Comparison of ENCODE assay signal across 8 cellular contexts in genomic region chr7:149838224-149838991, GRCh38. TPM values are rescaled to one million over a fixed set of nuclear protein-coding genes. Genes with fewer than 3 reads are reported as not detected.
DNase-seq lines count a peak whose midpoint lies in the region; ATAC-seq, FAIRE-seq and TF ChIP-seq lines count a peak whose summit lies in the region.

TSS of gene ZNF862 (plus strand) at chr7:149838375. CDS start at chr7:149838612, 237 bp downstream.

- no peak for TF ChIP-seq RAD21 in HepG2 (CRISPR knock-in tag; IDR thresholded peaks at IDR 0.05)

- in situ Hi-C loops in HepG2 (cut with HindIII; ENCODE audit: extremely low pct_ligation_motif_present, low pct_unique_long_range_greater_than_20kb) = no loop called here

- no peaks in the 10 kb centered on the region for H3K9me3 ChIP-seq in HepG2 (ENCODE audit: low read length)

- TF ChIP-seq POLR2A in HepG2 (IDR thresholded peaks at IDR 0.05; ENCODE audit: insufficient read depth in 1 of 2, low read depth in 2 of 2, low read length in 2 of 2) = peak; percentile 21 to 80; a peak in 2 of 4 replicates

- BruUV-seq in HepG2 (replicated peaks; lab: Mats Ljungman, UMichigan) = no TSS peak

- DNase-seq in NCI-H774 (lab: John Stamatoyannopoulos, UW) (peak; percentile 97), dermis blood vessel endothelial cell (peak; percentile 99), HepG2 (ENCODE audit: low spot score) (peak; percentile 95)
- DNase-seq in activated CD4-positive, alpha-beta T cell treated with anti-CD3 and anti-CD28 coated beads, Interleukin-2, amount 50 U/mL, for 4 hours = peak; percentile 94
- peak; percentile 97 for DNase-seq in stimulated activated CD4-positive, alpha-beta T cell treated with anti-CD3 and anti-CD28 coated beads, Interleukin-4, amount 100 ng/mL, for 1 hour

- ATAC-seq in GM19395 (IDR thresholded peaks at IDR 0.05; ENCODE audit: unreplicated experiment) = peak; percentile 98
- ATAC-seq in HG03565 (IDR thresholded peaks at IDR 0.05; ENCODE audit: unreplicated experiment) = peak; percentile 97
- peak; percentile 97 for ATAC-seq in HepG2

- H3K79me2 ChIP-seq in HepG2 (ENCODE audit: insufficient read depth, low read length) = peaks cover 2% of the 10 kb centered on the region

- no peaks in the 10 kb centered on the region for H4K20me1 ChIP-seq in HepG2 (ENCODE audit: insufficient read depth, low read length)

- WGBS in HepG2 (ENCODE audit: low lambda C conversion rate) = 0% methylated on average over 15 of the region's 86 CpGs

- TF ChIP-seq CTCF in C4-2B (conservative IDR thresholded peaks at IDR 0.05) = no peak
- TF ChIP-seq CTCF in HepG2 (CRISPR knock-in tag; IDR thresholded peaks at IDR 0.05) = peak; percentile 49

- peaks cover 15% of the 10 kb centered on the region for H3K4me1 ChIP-seq in HepG2 (ENCODE audit: insufficient read depth, low read length)

- H3K36me3 ChIP-seq in HepG2 (replicated peaks in 1 of 2; ENCODE audit: control insufficient read depth in 1 of 2, insufficient read depth in 2 of 2, low read length in 2 of 2) = no peaks in the 10 kb centered on the region

- CTCF ChIA-PET in HepG2 (lab: Yijun Ruan, JAX; ENCODE audit: low intra/inter-chr PET ratio, low total read pairs) = no interaction called here

- TF ChIP-seq EP300 in HepG2 (IDR thresholded peaks at IDR 0.05; ENCODE audit: low read depth in 2 of 2, low read length in 2 of 2) (0 out of 4 replicates have a peak, but pooled peaks of 1 of the 2 experiments have one; percentile 21), HepG2 (CRISPR knock-in tag; IDR thresholded peaks at IDR 0.05; ENCODE audit: borderline replicate concordance) (no peak)

- 0 out of 5 replicates have a peak, but pooled peaks cover 0 to under 1% of the 10 kb centered on the region in 2 experiments for H3K27me3 ChIP-seq in HepG2 (ENCODE audit: control insufficient read depth in 1 of 2, insufficient read depth in 2 of 2, low read length in 2 of 2)

- H3K9ac ChIP-seq in HepG2 (ENCODE audit: insufficient read depth, low read depth, low read length) = peak within 1 kb of the TSS; percentile 62

- peak within 1 kb of the TSS; percentile 68 to 95 (median 73) for H3K4me3 ChIP-seq in HepG2 (replicated peaks in 1 of 3; ENCODE audit: insufficient read depth in 1 of 3, low read depth in 2 of 3, low read length in 3 of 3)

- H3K4me2 ChIP-seq in HepG2 (ENCODE audit: low read depth, low read length) = peak within 1 kb of the TSS; percentile 64

- H2AFZ ChIP-seq in HepG2 (ENCODE audit: low read length) = no peak within 1 kb of the TSS

- POLR2A ChIA-PET in HepG2 (lab: Yijun Ruan, JAX) = interaction anchor here (0.7 to 1.6 kb wide), 7 partner anchors 8 to 568 kb away, joined by 3 to 9 read pairs (median 3); no protein-coding TSS in a partner anchor

- FAIRE-seq in HepG2 (lab: Jason Lieb, UNC) = peak; percentile 90

- intact Hi-C loops in HepG2 (cut with micrococcal nuclease; ENCODE audit: unreplicated experiment) = loop anchor here (2.0 kb wide), 1 partner anchor 34 kb away; the partner anchor contains the start of gene ATP6V0E2

- H3K27ac ChIP-seq in C4-2B (peak within 1 kb of the TSS; percentile 78), HepG2 (ENCODE audit: extremely low read length, insufficient read depth, low read length) (peak within 1 kb of the TSS; percentile 59)

TF ChIP-seq in HepG2, 621 proteins besides CTCF, POLR2A, EP300 and RAD21 (continues in another document):
- TF ChIP-seq GTF2F1 (IDR thresholded peaks at IDR 0.05; ENCODE audit: low read length) (no peak), GFI1 (CRISPR knock-in tag; IDR thresholded peaks at IDR 0.05; ENCODE audit: borderline replicate concordance) (no peak), ZSCAN25 (CRISPR knock-in tag; IDR thresholded peaks at IDR 0.05) (peak; percentile 44; the same call in 1 of the 2 replicates), ZNF253 (CRISPR knock-in tag; IDR thresholded peaks at IDR 0.05; ENCODE audit: borderline replicate concordance) (no peak), PAF1 (CRISPR knock-in tag; IDR thresholded peaks at IDR 0.05) (no peak), XBP1 (CRISPR knock-in tag; IDR thresholded peaks at IDR 0.05) (no peak), ZBTB3 (CRISPR knock-in tag; IDR thresholded peaks at IDR 0.05; ENCODE audit: borderline replicate concordance, low read depth) (no peak), ADNP (CRISPR knock-in tag; IDR thresholded peaks at IDR 0.05) (0 out of 2 replicates have a peak, but pooled peaks have one; percentile 69), ZSCAN21 (CRISPR knock-in tag; IDR thresholded peaks at IDR 0.05; ENCODE audit: borderline replicate concordance) (no peak; the same call in none of the 2 replicates), KLF9 (CRISPR knock-in tag; IDR thresholded peaks at IDR 0.05; ENCODE audit: low read depth) (no peak), JARID2 (CRISPR knock-in tag; IDR thresholded peaks at IDR 0.05; ENCODE audit: insufficient replicate concordance) (no peak), ZNF772 (CRISPR knock-in tag; IDR thresholded peaks at IDR 0.05) (peak; percentile 81; the same call in 1 of the 2 replicates), NFYC (CRISPR knock-in tag; IDR thresholded peaks at IDR 0.05) (peak; percentile 88), IKZF4 (CRISPR knock-in tag; IDR thresholded peaks at IDR 0.05; ENCODE audit: borderline replicate concordance, low read depth, not compliant biosample characterization) (peak; percentile 27), DNMT1 (CRISPR knock-in tag; IDR thresholded peaks at IDR 0.05) (peak; percentile 21; the same call in 1 of the 2 replicates), BRCA1 (CRISPR knock-in tag; IDR thresholded peaks at IDR 0.05) (0 out of 2 replicates have a peak, but pooled peaks have one; percentile 44), BRF2 (CRISPR knock-in tag; IDR thresholded peaks at IDR 0.05) (no peak)
- TF ChIP-seq, protein P1, sequence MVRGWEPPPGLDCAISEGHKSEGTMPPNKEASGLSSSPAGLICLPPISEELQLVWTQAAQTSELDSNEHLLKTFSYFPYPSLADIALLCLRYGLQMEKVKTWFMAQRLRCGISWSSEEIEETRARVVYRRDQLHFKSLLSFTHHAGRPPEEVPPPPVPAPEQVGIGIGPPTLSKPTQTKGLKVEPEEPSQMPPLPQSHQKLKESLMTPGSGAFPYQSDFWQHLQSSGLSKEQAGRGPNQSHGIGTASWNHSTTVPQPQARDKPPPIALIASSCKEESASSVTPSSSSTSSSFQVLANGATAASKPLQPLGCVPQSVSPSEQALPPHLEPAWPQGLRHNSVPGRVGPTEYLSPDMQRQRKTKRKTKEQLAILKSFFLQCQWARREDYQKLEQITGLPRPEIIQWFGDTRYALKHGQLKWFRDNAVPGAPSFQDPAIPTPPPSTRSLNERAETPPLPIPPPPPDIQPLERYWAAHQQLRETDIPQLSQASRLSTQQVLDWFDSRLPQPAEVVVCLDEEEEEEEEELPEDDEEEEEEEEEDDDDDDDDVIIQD (CRISPR knock-in tag; IDR thresholded peaks at IDR 0.05; ENCODE audit: low read depth) = no peak

RNA-seq across cellular contexts. Expression of gene ZNF862, which starts in this region (rescaled TPM):
- total RNA-seq in dermis blood vessel endothelial cell (10.0 and 12.1 TPM in 2 replicates), HepG2 (2016; rRNA removed; fragmentation: Illumina TruSeq; extraction: Trizol) (0.89 and 1.0 TPM in 2 replicates)
- total RNA-seq in HepG2 (2016; cell fraction: cytosol; rRNA removed; fragmentation: Illumina TruSeq; extraction: Trizol; ENCODE audit: low read depth) = 0.10 and 0.35 TPM in 2 replicates
- total RNA-seq in HepG2 (2016; cell fraction: insoluble cytoplasmic fraction; rRNA removed; fragmentation: Illumina TruSeq; extraction: Trizol) = 0.67 and 0.80 TPM in 2 replicates
- total RNA-seq in HepG2 (2016; cell fraction: membrane; rRNA removed; fragmentation: Illumina TruSeq; extraction: Trizol) = 0.46 and 0.55 TPM in 2 replicates
- 2.0 TPM in 2 replicates for total RNA-seq in HepG2 (2016; cell fraction: nucleus; rRNA removed; fragmentation: Illumina TruSeq; extraction: Trizol)
- polyA plus RNA-seq in HepG2 (2011; rRNA removed) = 2.0 and 2.8 TPM in 2 replicates
- 1.0 and 1.3 TPM in 2 replicates for polyA plus RNA-seq in HepG2 (2011; cell fraction: cytosol; rRNA removed)
- polyA plus RNA-seq in HepG2 (2011; cell fraction: nucleus; rRNA removed) = 7.1 and 8.7 TPM in 2 replicates
- 0.76 and 1.6 TPM in 2 replicates for polyA plus RNA-seq in HepG2 (2012)
- 0.25 and 0.28 TPM in 2 replicates for polyA plus RNA-seq in HepG2 (2016; cell fraction: cytosol; fragmentation: Illumina TruSeq; extraction: Trizol; ENCODE audit: low read depth)
- polyA plus RNA-seq in HepG2 (2016; cell fraction: insoluble cytoplasmic fraction; fragmentation: Illumina TruSeq; extraction: Trizol; ENCODE audit: low read depth) = 0.27 and 0.70 TPM in 2 replicates
- polyA plus RNA-seq in HepG2 (2016; cell fraction: membrane; fragmentation: Illumina TruSeq; extraction: Trizol; ENCODE audit: low read depth) = 0.29 and 0.43 TPM in 2 replicates
- 1.9 and 2.0 TPM in 2 replicates for polyA plus RNA-seq in HepG2 (2016; cell fraction: nucleus; fragmentation: Illumina TruSeq; extraction: Trizol; ENCODE audit: insufficient read depth, low read depth)
- 2.0 and 5.0 TPM in 2 replicates for polyA minus RNA-seq in HepG2 (2011; rRNA and poly(A)+ RNA removed; ENCODE audit: low replicate concordance)
- polyA minus RNA-seq in HepG2 (2011; cell fraction: cytosol; rRNA and poly(A)+ RNA removed) = 0.59 and 1.2 TPM in 2 replicates
- polyA minus RNA-seq in HepG2 (2011; cell fraction: nucleus; rRNA and poly(A)+ RNA removed) = 6.6 and 10.3 TPM in 2 replicates

Comparison
In these comparisons a context has a peak if more than half of its experiments do, and no peak if none do; other contexts are left out.
1. Peak in every context shown above with its lines: DNase-seq, ATAC-seq, H3K4me3 ChIP-seq and H3K27ac ChIP-seq.